ENCODE assay signal across 8 cellular contexts in the genomic region with DNA sequence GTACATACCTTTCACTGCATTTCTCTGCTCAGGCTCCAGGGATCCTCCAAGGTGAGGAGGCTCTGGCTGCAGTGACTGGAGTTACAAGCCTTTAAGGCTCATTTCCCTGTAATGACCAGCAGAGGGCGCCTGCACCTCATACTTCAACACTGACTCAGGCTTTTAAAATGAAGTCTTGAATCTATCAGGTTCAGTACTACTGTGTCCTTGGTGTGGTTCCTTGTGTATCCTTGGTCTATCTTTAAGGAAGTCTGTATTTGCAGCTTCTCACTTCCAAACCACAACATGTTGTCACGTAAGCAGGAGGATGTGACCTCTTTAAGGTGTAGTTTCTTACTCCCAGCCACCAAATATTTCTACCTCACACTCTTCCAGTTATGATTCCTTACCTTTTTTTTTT. TPM values are rescaled to one million over a fixed set of nuclear protein-coding genes. Genes with fewer than 3 reads are reported as not detected.
A peak's percentile ranks its signal among the peaks of the same experiment; 100 is the strongest.
DNase-seq lines count a peak whose midpoint lies in the region; ATAC-seq and TF ChIP-seq lines count a peak whose summit lies in the region.

No MANE protein-coding gene starts in this region.

- no peak overlapping the region for H3K27ac Mint-ChIP-seq in CD14-positive monocyte

- H3K36me3 Mint-ChIP-seq in CD14-positive monocyte = no peaks in the 10 kb centered on the region

- peak; percentile 70 for DNase-seq in CD14-positive monocyte (ENCODE audit: low spot score)
- peak; percentile 31 for DNase-seq in GM19240 (ENCODE audit: insufficient read length, low spot score)
- peak; percentile 61 for DNase-seq in NCI-H345 treated with DMSO at 0.1 percent for 48 hours (lab: John Stamatoyannopoulos, UW; ENCODE audit: unreplicated experiment)
- DNase-seq in activated CD4-positive, CD25-positive, alpha-beta regulatory T cell treated with anti-CD3 and anti-CD28 coated beads, Interleukin-2, amount 50 U/mL, for 72 hours = peak; percentile 44
- DNase-seq in cerebellar cortex (ENCODE audit: low spot score) = peak; percentile 88
- DNase-seq in left lobe of liver (ENCODE audit: low spot score) = peak; percentile 73
- peak; percentile 40 for DNase-seq in stimulated activated CD4-positive, alpha-beta T cell treated with anti-CD3 and anti-CD28 coated beads, Interleukin-4, amount 100 ng/mL, for 48 hours (ENCODE audit: low read depth in 2 of 2)

- no peaks in the 10 kb centered on the region for H3K9me3 Mint-ChIP-seq in CD14-positive monocyte

- peak; percentile 93 for TF ChIP-seq CTCF in CD14-positive monocyte (IDR thresholded peaks at IDR 0.05)

- intact Hi-C loops in CD14-positive monocyte (cut with micrococcal nuclease) = loop anchor here (2.0 to 5.0 kb wide), 2 partner anchors 249 to 260 kb away; a partner anchor contains a TSS

- no peaks in the 10 kb centered on the region for H3K4me1 Mint-ChIP-seq in CD14-positive monocyte

- ATAC-seq in HG03342 (IDR thresholded peaks at IDR 0.05; ENCODE audit: unreplicated experiment) = peak; percentile 92
- peak; percentile 94 for ATAC-seq in left lobe of liver

- peaks cover 0 to 2% (median 1%) of the 10 kb centered on the region in 3 donors for H3K27me3 Mint-ChIP-seq in CD14-positive monocyte (ENCODE audit: low read depth in 3 of 3)

- no peak overlapping the region for H3K4me3 Mint-ChIP-seq in CD14-positive monocyte

RNA-seq across cellular contexts. Expression of a gene that starts 43.1 kb away (rescaled TPM):
- polyA plus RNA-seq in CD14-positive monocyte = under 1 TPM; 0.06 to 0.08 TPM
- total RNA-seq in left lobe of liver = 20.0 TPM

Comparison
In these comparisons a context has a peak if more than half of its experiments do, and no peak if none do; other contexts are left out.
1. Peak in every context shown above with its lines: DNase-seq and ATAC-seq.
2. DNase-seq: peak in every context shown above with its lines; median percentile 88 in cerebellar cortex; 73 in left lobe of liver; 70 in CD14-positive monocyte; 61 in NCI-H345 treated with DMSO at 0.1 percent for 48 hours; 44 in activated CD4-positive, CD25-positive, alpha-beta regulatory T cell treated with anti-CD3 and anti-CD28 coated beads, Interleukin-2, amount 50 U/mL, for 72 hours; 40 in stimulated activated CD4-positive, alpha-beta T cell treated with anti-CD3 and anti-CD28 coated beads, Interleukin-4, amount 100 ng/mL, for 48 hours; 31 in GM19240.